In the genomic region with DNA sequence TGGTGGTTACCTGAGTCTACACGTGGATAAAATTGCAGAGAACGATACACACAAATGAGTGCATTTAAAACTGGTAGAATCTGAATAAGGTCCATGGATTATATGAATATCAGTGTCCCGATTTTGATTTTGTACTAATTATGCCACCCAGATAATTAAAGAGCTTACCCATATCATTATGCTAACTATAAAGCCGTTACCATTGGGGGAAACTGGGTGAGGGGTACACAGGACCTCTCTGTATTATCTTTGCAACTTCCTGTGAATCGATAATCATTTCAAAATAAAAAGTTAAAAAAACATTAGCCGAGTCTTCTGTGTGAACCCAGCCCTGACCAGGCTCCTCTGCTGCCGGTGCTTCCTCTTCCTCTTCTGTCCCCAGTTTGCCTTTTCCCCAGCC, we compare ENCODE assay signal across 25 cellular contexts.
"Had no signal": no experiment of that assay in that cellular context is flagged by ENCODE, and none has a peak within 500 bp of the region (broad histone marks: within the 10 kb centered on the region; RNA-seq: fewer than 3 reads in every experiment).

No MANE protein-coding gene starts in this region.

- H3K9me3 ChIP-seq: SJSA1 had no signal

- H3K27ac ChIP-seq: SJSA1 had no signal

- H3K27me3 ChIP-seq: SJSA1 had no signal

- H3K36me3 Mint-ChIP-seq: activated CD8-positive, alpha-beta memory T cell treated with anti-CD3 and anti-CD28 coated beads, Interleukin-2, amount 10 ng/mL, durations not matched to agents 7 days and 5 days; activated naive CD8-positive, alpha-beta T cell; WTC11 had no signal

- H3K27ac Mint-ChIP-seq: activated CD8-positive, alpha-beta memory T cell treated with anti-CD3 and anti-CD28 coated beads, Interleukin-2, amount 10 ng/mL, durations not matched to agents 7 days and 5 days; activated naive CD8-positive, alpha-beta T cell; T-helper 1 cell treated with Interleukin-12 subunit alpha and Interleukin-12 subunit beta and Interleukin-4 antibody, amounts not matched to agents 30 μg/mL and 1 μg/mL, for 36 hours; WTC11 had no signal

- H3K4me1 Mint-ChIP-seq: activated CD8-positive, alpha-beta memory T cell treated with anti-CD3 and anti-CD28 coated beads, Interleukin-2, amount 10 ng/mL, durations not matched to agents 7 days and 5 days had no signal

- H3K4me1 ChIP-seq: SJSA1 had no signal

- H3K4me3 Mint-ChIP-seq: activated CD8-positive, alpha-beta memory T cell treated with anti-CD3 and anti-CD28 coated beads, Interleukin-2, amount 10 ng/mL, durations not matched to agents 7 days and 5 days; activated naive CD8-positive, alpha-beta T cell; activated T-cell treated with anti-CD3 and anti-CD28 coated beads, Interleukin-2, amount 50 U/mL, for 4 hours; T-helper 1 cell treated with Interleukin-12 subunit alpha and Interleukin-12 subunit beta and Interleukin-4 antibody, amounts not matched to agents 30 μg/mL and 1 μg/mL, for 36 hours; WTC11 had no signal

- H3K4me3 ChIP-seq: SJSA1 had no signal

- DNase-seq: activated CD4-positive, alpha-beta T cell treated with anti-CD3 and anti-CD28 coated beads for 48 hours; activated CD4-positive, alpha-beta T cell treated with anti-CD3 and anti-CD28 coated beads, Interleukin-2, amount 50 U/mL, for 4 hours; activated CD4-positive, CD25-positive, alpha-beta regulatory T cell treated with anti-CD3 and anti-CD28 coated beads, Interleukin-2, amount 50 U/mL, for 72 hours; activated CD8-positive, alpha-beta memory T cell treated with anti-CD3 and anti-CD28 coated beads, Interleukin-2, amount 10 ng/mL, durations not matched to agents 7 days and 5 days; activated effector memory CD4-positive, alpha-beta T cell treated with anti-CD3 and anti-CD28 coated beads, Interleukin-2, amount 50 U/mL, for 16 hours; activated naive CD4-positive, alpha-beta T cell treated with Interleukin-2 at 50 U/mL for 16 hours; activated T-cell treated with anti-CD3 and anti-CD28 coated beads, Interleukin-2, amount 50 U/mL, for 4 hours; amygdala; cerebellar nuclear complex; KG1; NCI-H1092; NCI-H1417; NCI-H1694; NCI-H2029; NCI-H345; NCI-H510A; NCI-H526 treated with DMSO at 0.1 percent for 48 hours; NCI-H82; PC-3; SHP77 had no signal

- ATAC-seq: activated CD8-positive, alpha-beta memory T cell treated with anti-CD3 and anti-CD28 coated beads, Interleukin-2, amount 10 ng/mL, durations not matched to agents 7 days and 5 days; activated T-cell treated with anti-CD3 and anti-CD28 coated beads, Interleukin-2, amount 50 U/mL, for 4 hours; PC-3; SK-N-SH treated with all-trans-retinoic acid at 6 μM for 48 hours; WTC11 had no signal

- H3K9me3 Mint-ChIP-seq: activated T-cell treated with anti-CD3 and anti-CD28 coated beads, Interleukin-2, amount 50 U/mL, for 4 hours; T-helper 1 cell treated with Interleukin-12 subunit alpha and Interleukin-12 subunit beta and Interleukin-4 antibody, amounts not matched to agents 30 μg/mL and 1 μg/mL, for 36 hours had no signal

- H3K36me3 ChIP-seq: SJSA1 had no signal
